ENCODE assay signal across 8 cellular contexts in genomic region chr20:62860391-62860923, GRCh38. TPM values are rescaled to one million over a fixed set of nuclear protein-coding genes. Genes with fewer than 3 reads are reported as not detected.
DNase-seq lines count a peak whose midpoint lies in the region; ATAC-seq, FAIRE-seq and TF ChIP-seq lines count a peak whose summit lies in the region.

No MANE protein-coding gene starts in this region.

- no peak for ATAC-seq in HG02938 (IDR thresholded peaks at IDR 0.05; ENCODE audit: unreplicated experiment)

- H3K27ac ChIP-seq in astrocyte (ENCODE audit: low read depth, low read length): no peak overlapping the region
- no peak overlapping the region for H3K27ac ChIP-seq in kidney (ENCODE audit: low read depth in 2 of 2, low read length in 2 of 2)
- H3K27ac ChIP-seq in temporal lobe (ENCODE audit: low read depth, low read length): peak overlapping the region; percentile 55

- H3K4me1 ChIP-seq in astrocyte (ENCODE audit: insufficient read depth, low read length): peaks cover 10% of the 10 kb centered on the region
- H3K4me1 ChIP-seq in kidney (ENCODE audit: control insufficient read depth in 1 of 2, insufficient read depth in 1 of 2, low read depth in 1 of 2, low read length in 2 of 2): peaks cover 0 to 8% of the 10 kb centered on the region in 2 donors

- H3K4me2 ChIP-seq in astrocyte (ENCODE audit: low read length): peak overlapping the region; percentile 85

- H3K36me3 Mint-ChIP-seq in astrocyte (ENCODE audit: low read depth, unreplicated experiment): peaks cover 10% of the 10 kb centered on the region

- H3K9me3 Mint-ChIP-seq in astrocyte (ENCODE audit: unreplicated experiment): no peaks in the 10 kb centered on the region

- H3K36me3 ChIP-seq in astrocyte (ENCODE audit: insufficient read depth, low read length) (no peaks in the 10 kb centered on the region), kidney (ENCODE audit: control insufficient read depth in 1 of 2, insufficient read depth in 2 of 2, low read length in 2 of 2) (no peaks in the 10 kb centered on the region)

- TF ChIP-seq CTCF in astrocyte (IDR thresholded peaks at IDR 0.05; ENCODE audit: insufficient read depth, low read depth, low read length): no peak
- no peak for TF ChIP-seq CTCF in kidney (IDR thresholded peaks at IDR 0.05; ENCODE audit: borderline replicate concordance, extremely low read depth, insufficient read depth)

- peak overlapping the region; percentile 52 for H3K9ac ChIP-seq in astrocyte (ENCODE audit: low read length)
- no peak overlapping the region for H3K9ac ChIP-seq in kidney (ENCODE audit: low read length in 2 of 2)

- intact Hi-C loops in kidney (cut with DNase I): no loop called here

- FAIRE-seq in astrocyte (lab: Jason Lieb, UNC): no peak
- no peak for FAIRE-seq in kidney (lab: Jason Lieb, UNC)

- no peaks in the 10 kb centered on the region for H3K9me3 ChIP-seq in astrocyte (ENCODE audit: insufficient read depth, low read depth, low read length)
- H3K9me3 ChIP-seq in kidney (ENCODE audit: control insufficient read depth in 1 of 2, low read length in 2 of 2): no peaks in the 10 kb centered on the region

- DNase-seq in NCI-H1105 treated with DMSO at 0.1 percent for 48 hours (lab: John Stamatoyannopoulos, UW) (peak; percentile 5), NCI-H1105 (lab: John Stamatoyannopoulos, UW) (no peak), astrocyte (ENCODE audit: low read depth) (peak; percentile 30), kidney (no peak), MV-4-11 (lab: John Stamatoyannopoulos, UW) (no peak)
- DNase-seq in Jurkat, Clone E6-1 (ENCODE audit: low read depth, low spot score): no peak

- H3K4me3 ChIP-seq in Jurkat, Clone E6-1 (ENCODE audit: low read length): peak overlapping the region; percentile 54
- H3K4me3 ChIP-seq in astrocyte (ENCODE audit: insufficient read depth, low read depth, low read length): peak overlapping the region; percentile 50
- H3K4me3 ChIP-seq in kidney (ENCODE audit: low read length in 2 of 2): peak overlapping the region; percentile 40 to 43

- H3K27ac Mint-ChIP-seq in astrocyte (ENCODE audit: unreplicated experiment): peak overlapping the region; percentile 15

- H4K20me1 ChIP-seq in astrocyte (ENCODE audit: insufficient read depth, low read length): peaks cover 35% of the 10 kb centered on the region

- peak overlapping the region; percentile 85 for H3K4me3 Mint-ChIP-seq in astrocyte (ENCODE audit: unreplicated experiment)

- peaks cover 18% of the 10 kb centered on the region for H3K4me1 Mint-ChIP-seq in astrocyte (ENCODE audit: low read depth, unreplicated experiment)

- H2AFZ ChIP-seq in astrocyte (ENCODE audit: low read depth, low read length): peak overlapping the region; percentile 7

- H3K27me3 Mint-ChIP-seq in astrocyte (ENCODE audit: low read depth, unreplicated experiment): no peaks in the 10 kb centered on the region

- peaks cover 20% of the 10 kb centered on the region for H3K79me2 ChIP-seq in astrocyte (ENCODE audit: insufficient read depth, low read length)

- no peaks in the 10 kb centered on the region for H3K27me3 ChIP-seq in astrocyte (ENCODE audit: insufficient read depth, low read length)

RNA-seq across cellular contexts. Expression of gene TCFL5, which starts 1.2 kb away (rescaled TPM):
- 22.1 TPM for polyA plus RNA-seq in Jurkat, Clone E6-1 (2012; ENCODE audit: insufficient read depth, insufficient read length)
- 11.0 and 13.5 TPM in 2 replicates for total RNA-seq in astrocyte
- 11.5 TPM for total RNA-seq in kidney
- 6.1 TPM for polyA plus RNA-seq in kidney (ENCODE audit: insufficient read depth, low read depth, low replicate concordance)
- 8.9 TPM for total RNA-seq in temporal lobe

RNA-seq across cellular contexts. Expression of gene COL9A3, which starts 43.6 kb away (rescaled TPM):
- polyA plus RNA-seq in Jurkat, Clone E6-1 (2012; ENCODE audit: insufficient read depth, insufficient read length): 18.6 TPM
- total RNA-seq in astrocyte (43.0 and 54.3 TPM in 2 replicates), kidney (4.3 TPM), temporal lobe (22.9 TPM)
- polyA plus RNA-seq in kidney (ENCODE audit: insufficient read depth, low read depth, low replicate concordance): 2.3 TPM

RNA-seq across cellular contexts. Expression of gene OGFR, which starts 55.8 kb away (rescaled TPM):
- 50.7 TPM for polyA plus RNA-seq in Jurkat, Clone E6-1 (2012; ENCODE audit: insufficient read depth, insufficient read length)
- total RNA-seq in astrocyte (93.4 and 96.5 TPM in 2 replicates), kidney (46.8 TPM), temporal lobe (17.9 TPM)
- 33.7 TPM for polyA plus RNA-seq in kidney (ENCODE audit: insufficient read depth, low read depth, low replicate concordance)

Comparison
In these comparisons a context has a peak if more than half of its experiments do, and no peak if none do; other contexts are left out.
1. DNase-seq: peak in NCI-H1105 treated with DMSO at 0.1 percent for 48 hours (single experiment) and astrocyte (single experiment); none in NCI-H1105 (single experiment), Jurkat, Clone E6-1 (single experiment), kidney (single experiment) and MV-4-11 (single experiment).
2. Peak in every context shown above with its lines, with median percentiles within 50 percentile points of each other: H3K4me3 ChIP-seq.